In the genomic region with DNA sequence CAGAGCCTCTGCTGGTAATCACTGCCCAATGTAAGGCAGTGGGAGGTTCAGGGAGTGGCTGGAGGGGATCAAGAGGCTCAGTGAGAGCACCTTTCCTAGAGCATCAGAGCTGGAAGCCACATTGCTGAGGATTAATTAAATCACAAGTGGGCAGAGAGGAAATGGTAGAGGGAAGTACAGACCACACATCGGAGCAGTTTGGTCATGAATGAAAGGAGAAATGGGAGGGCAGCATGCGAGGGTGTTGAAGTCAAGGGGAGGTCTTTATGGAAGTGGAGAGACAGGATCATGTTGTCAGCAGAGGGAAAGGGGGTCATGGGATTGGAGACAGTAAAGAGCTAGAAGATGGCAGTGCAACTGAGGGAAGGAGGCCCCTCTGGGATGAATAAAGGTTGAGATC, we compare ENCODE assay signal across 24 cellular contexts. TPM values are rescaled to one million over a fixed set of nuclear protein-coding genes. Genes with fewer than 3 reads are reported as not detected.
"Had no signal": no experiment of that assay in that cellular context is flagged by ENCODE, and none has a peak within 500 bp of the region (broad histone marks: within the 10 kb centered on the region; RNA-seq: fewer than 3 reads in every experiment).

No MANE protein-coding gene starts in this region.

- FAIRE-seq: colon, keratinocyte had no signal

- H3K4me3 ChIP-seq: gastrocnemius medialis, left lung, prostate gland, right atrium auricular region, tibial nerve, uterus had no signal

- H3K4me1 ChIP-seq: gastrocnemius medialis, prostate gland, uterus had no signal

- H3K27me3 ChIP-seq: brain microvascular endothelial cell, gastrocnemius medialis, left lung, right atrium auricular region, tibial nerve, uterus had no signal

- H3K27ac ChIP-seq: brain microvascular endothelial cell, gastrocnemius medialis, left lung, prostate gland, right atrium auricular region, tibial nerve, uterus had no signal

- H3K36me3 ChIP-seq: brain microvascular endothelial cell, gastrocnemius medialis, left lung, prostate gland, right atrium auricular region, tibial nerve, uterus had no signal

- DNase-seq: activated CD4-positive, alpha-beta T cell treated with anti-CD3 and anti-CD28 coated beads, Interleukin-2, amount 10 ng/mL, durations not matched to agents 24 days and 14 days; activated CD8-positive, alpha-beta T cell treated with anti-CD3 and anti-CD28 coated beads for 36 hours; activated effector memory CD4-positive, alpha-beta T cell treated with anti-CD3 and anti-CD28 coated beads, Interleukin-2, amount 50 U/mL, for 16 hours; activated naive CD4-positive, alpha-beta T cell treated with anti-CD3 and anti-CD28 coated beads, Interleukin-2, amount 50 U/mL, for 16 hours; activated T-cell treated with anti-CD3 and anti-CD28 coated beads, Interleukin-2, amount 50 U/mL, for 72 hours; aorta; brain microvascular endothelial cell; central memory CD4-positive, alpha-beta T cell; gastrocnemius medialis; left lung; stimulated activated CD4-positive, alpha-beta T cell treated with anti-CD3 and anti-CD28 coated beads, Interleukin-12 subunit alpha, Interleukin-12 subunit beta, amount 100 ng/mL, for 4 hours; stimulated activated naive CD8-positive, alpha-beta T cell treated with anti-CD3 and anti-CD28 coated beads, Interleukin-15, Interleukin-2, amounts not matched to agents 100 U/mL and 50 U/mL, for 24 hours; T1000; uterus had no signal

- H3K9me3 ChIP-seq: gastrocnemius medialis, left lung, prostate gland, right atrium auricular region, tibial nerve, uterus had no signal

RNA-seq across cellular contexts. Expression of a gene that starts 2.3 kb away (rescaled TPM):
- total RNA-seq: activated CD4-positive, alpha-beta T cell treated with anti-CD3 and anti-CD28 coated beads, Interleukin-2, amount 10 ng/mL, durations not matched to agents 24 days and 14 days; epithelial cell of proximal tubule; gastrocnemius medialis; lung microvascular endothelial cell; myocyte; neural crest cell; omental fat pad; prostate gland; right atrium auricular region; tibial nerve; uterus had no signal
- polyA plus RNA-seq: aorta, keratinocyte had no signal

RNA-seq across cellular contexts. Expression of a gene that starts 34.6 kb away (rescaled TPM):
- total RNA-seq: activated CD4-positive, alpha-beta T cell treated with anti-CD3 and anti-CD28 coated beads, Interleukin-2, amount 10 ng/mL, durations not matched to agents 24 days and 14 days; activated T-cell treated with anti-CD3 and anti-CD28 coated beads, Interleukin-2, amount 50 U/mL, for 72 hours; myocyte had no signal

RNA-seq across cellular contexts. Expression of a gene that starts 48.3 kb away (rescaled TPM):
- total RNA-seq: epithelial cell of proximal tubule, gastrocnemius medialis, lung microvascular endothelial cell, myocyte, neural crest cell, tibial nerve, uterus had no signal
- polyA plus RNA-seq: keratinocyte had no signal
